ENCODE assay signal across 11 cellular contexts in genomic region chr6:25627001-25627400, GRCh38.
"Had no signal": no experiment of that assay in that cellular context is flagged by ENCODE, and none has a peak within 500 bp of the region (broad histone marks: within the 10 kb centered on the region; RNA-seq: fewer than 3 reads in every experiment).

No MANE protein-coding gene starts in this region.

- H3K27me3 ChIP-seq: upper lobe of right lung had no signal

- DNase-seq: activated CD4-positive, alpha-beta T cell treated with anti-CD3 and anti-CD28 coated beads, Interleukin-2, amount 50 U/mL, for 48 hours; activated naive CD4-positive, alpha-beta T cell treated with Interleukin-2 at 50 U/mL for 16 hours; anterior cingulate cortex; erythroblast; kidney glomerular epithelial cell; left ventricle myocardium superior; stimulated activated CD4-positive, alpha-beta T cell treated with anti-CD3 and anti-CD28 coated beads, Interleukin-1b, Interleukin-23, amount 100 ng/mL, for 48 hours; upper lobe of right lung had no signal

- ATAC-seq: activated T-helper 17 cell treated with anti-CD3 and anti-CD28 coated beads, Interleukin-2, amount 50 U/mL, for 72 hours; left ventricle myocardium superior; natural killer cell treated with Interleukin-12 subunit alpha and Interleukin-12 subunit beta and Interleukin-15 and Interleukin-18, amount 100 ng/mL, for 72 hours; upper lobe of right lung had no signal

- H3K4me1 ChIP-seq: upper lobe of right lung had no signal

- H3K27ac ChIP-seq: thoracic aorta, upper lobe of right lung had no signal

- H3K9me3 ChIP-seq: thoracic aorta, upper lobe of right lung had no signal

- H3K4me3 ChIP-seq: thoracic aorta, upper lobe of right lung had no signal

- H3K36me3 ChIP-seq: thoracic aorta, upper lobe of right lung had no signal
